In the genomic region with DNA sequence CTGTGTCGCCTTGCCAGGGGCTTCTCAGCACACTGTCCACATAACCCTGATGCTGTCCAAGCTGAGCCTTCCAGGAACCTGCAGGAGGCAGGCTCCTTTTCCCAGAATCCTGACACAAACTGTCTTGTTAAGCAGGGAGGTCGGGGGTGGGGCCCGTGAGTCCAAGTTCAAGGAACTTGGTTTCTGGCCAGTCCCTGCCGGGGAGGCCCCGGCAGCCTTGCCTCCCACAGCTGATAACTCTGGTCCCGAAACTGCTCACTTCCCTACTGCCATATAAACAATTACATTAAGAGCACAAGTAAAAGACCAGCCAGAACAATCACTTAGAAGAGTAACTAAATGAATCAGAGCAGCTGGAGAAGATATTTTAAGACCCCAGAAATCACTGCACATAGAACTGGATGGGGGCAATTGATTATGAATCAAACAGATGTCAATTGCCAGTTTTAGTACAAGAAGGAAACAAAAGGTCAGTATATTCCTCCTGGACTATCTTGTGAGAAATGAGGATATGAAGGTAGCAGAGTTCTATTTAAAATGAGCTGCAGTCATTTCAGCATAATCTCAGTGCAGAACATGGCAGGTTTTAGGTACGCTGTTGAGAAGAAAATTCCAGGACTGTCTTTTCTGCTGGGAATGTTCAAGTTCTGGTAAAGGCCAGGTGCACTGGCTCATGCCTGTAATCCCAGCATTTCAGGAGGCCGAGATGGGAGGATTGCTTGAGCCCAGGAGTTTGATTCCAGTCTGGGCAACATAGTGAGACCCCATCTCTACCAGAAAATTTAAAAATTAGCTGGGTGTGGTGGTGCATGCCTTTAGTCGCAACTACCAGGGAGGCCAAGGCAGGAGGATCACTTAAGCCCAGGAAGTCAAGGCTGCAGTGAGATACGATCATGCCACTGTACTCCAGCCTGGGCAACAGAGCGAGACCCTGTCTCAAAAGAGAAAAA, we compare ENCODE assay signal across 1 cellular context.
TF ChIP-seq lines count a peak whose summit lies in the region.

No MANE protein-coding gene starts in this region.

TF ChIP-seq in GM12878, 131 proteins besides CTCF, POLR2A, EP300 and RAD21 (continues in another document):
- TF ChIP-seq YBX1 (IDR thresholded peaks at IDR 0.05) (no peak), SMAD5 (IDR thresholded peaks at IDR 0.05; ENCODE audit: low read depth) (no peak), RELB (IDR thresholded peaks at IDR 0.05; ENCODE audit: low read depth) (peak; percentile 82), KLF5 (IDR thresholded peaks at IDR 0.05; ENCODE audit: partially characterized antibody) (no peak), HDAC2 (IDR thresholded peaks at IDR 0.05) (no peak), PAX5 (IDR thresholded peaks at IDR 0.05; ENCODE audit: borderline replicate concordance, low read depth, low read length) (peak; percentile 74; the same call in 1 of the 2 replicates), IKZF1 (conservative IDR thresholded peaks at IDR 0.05) (peak; percentile 92), SKIL (IDR thresholded peaks at IDR 0.05; ENCODE audit: low read depth, poor library complexity, severe bottlenecking) (peak; percentile 68), LARP7 (IDR thresholded peaks at IDR 0.05) (no peak), USF2 (IDR thresholded peaks at IDR 0.05; ENCODE audit: borderline replicate concordance, low read depth, low read length) (no peak), NKRF (conservative IDR thresholded peaks at IDR 0.05) (no peak), KAT2A (conservative IDR thresholded peaks at IDR 0.05; ENCODE audit: control insufficient read depth, low read depth, low read length) (no peak), REST (IDR thresholded peaks at IDR 0.05; ENCODE audit: low read depth, low read length) (peak; percentile 17; the same call in 1 of the 2 replicates), SUZ12 (IDR thresholded peaks at IDR 0.05; ENCODE audit: unreplicated experiment) (no peak), MAX (IDR thresholded peaks at IDR 0.05; ENCODE audit: low read depth, low read length) (no peak), TARDBP (IDR thresholded peaks at IDR 0.05; ENCODE audit: borderline replicate concordance) (no peak), E2F4 (IDR thresholded peaks at IDR 0.05; ENCODE audit: low read depth, low read length) (no peak), HSF1 (IDR thresholded peaks at IDR 0.05; ENCODE audit: low read depth, low read length) (no peak), EZH2 (IDR thresholded peaks at IDR 0.05; ENCODE audit: borderline replicate concordance, control insufficient read depth, low read depth, low read length) (no peak), CBX5 (IDR thresholded peaks at IDR 0.05; ENCODE audit: low read depth) (peak; percentile 74; the same call in 1 of the 2 replicates), MYB (IDR thresholded peaks at IDR 0.05; ENCODE audit: borderline replicate concordance, low read depth, low read length) (no peak), ZNF207 (IDR thresholded peaks at IDR 0.05; ENCODE audit: borderline replicate concordance) (no peak), PAX8 (IDR thresholded peaks at IDR 0.05) (no peak), RCOR1 (conservative IDR thresholded peaks at IDR 0.05; ENCODE audit: low read depth, low read length) (0 out of 2 replicates have a peak, but pooled peaks have one; percentile 58), TCF12 (IDR thresholded peaks at IDR 0.05; ENCODE audit: low read depth, low read length) (peak; percentile 86)
- TF ChIP-seq, protein P1, sequence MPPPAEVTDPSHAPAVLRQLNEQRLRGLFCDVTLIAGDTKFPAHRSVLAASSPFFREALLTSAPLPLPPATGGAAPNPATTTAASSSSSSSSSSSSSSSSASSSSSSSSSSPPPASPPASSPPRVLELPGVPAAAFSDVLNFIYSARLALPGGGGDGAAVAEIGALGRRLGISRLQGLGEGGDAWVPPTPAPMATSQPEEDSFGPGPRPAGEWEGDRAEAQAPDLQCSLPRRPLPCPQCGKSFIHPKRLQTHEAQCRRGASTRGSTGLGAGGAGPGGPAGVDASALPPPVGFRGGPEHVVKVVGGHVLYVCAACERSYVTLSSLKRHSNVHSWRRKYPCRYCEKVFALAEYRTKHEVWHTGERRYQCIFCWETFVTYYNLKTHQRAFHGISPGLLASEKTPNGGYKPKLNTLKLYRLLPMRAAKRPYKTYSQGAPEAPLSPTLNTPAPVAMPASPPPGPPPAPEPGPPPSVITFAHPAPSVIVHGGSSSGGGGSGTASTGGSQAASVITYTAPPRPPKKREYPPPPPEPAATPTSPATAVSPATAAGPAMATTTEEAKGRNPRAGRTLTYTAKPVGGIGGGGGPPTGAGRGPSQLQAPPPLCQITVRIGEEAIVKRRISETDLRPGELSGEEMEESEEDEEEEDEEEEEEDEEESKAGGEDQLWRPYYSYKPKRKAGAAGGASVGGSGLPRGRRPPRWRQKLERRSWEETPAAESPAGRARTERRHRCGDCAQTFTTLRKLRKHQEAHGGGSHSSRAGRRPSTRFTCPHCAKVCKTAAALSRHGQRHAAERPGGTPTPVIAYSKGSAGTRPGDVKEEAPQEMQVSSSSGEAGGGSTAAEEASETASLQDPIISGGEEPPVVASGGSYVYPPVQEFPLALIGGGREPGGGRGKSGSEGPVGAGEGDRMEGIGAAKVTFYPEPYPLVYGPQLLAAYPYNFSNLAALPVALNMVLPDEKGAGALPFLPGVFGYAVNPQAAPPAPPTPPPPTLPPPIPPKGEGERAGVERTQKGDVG (CRISPR knock-in tag; IDR thresholded peaks at IDR 0.05): no peak
- TF ChIP-seq, protein P2, sequence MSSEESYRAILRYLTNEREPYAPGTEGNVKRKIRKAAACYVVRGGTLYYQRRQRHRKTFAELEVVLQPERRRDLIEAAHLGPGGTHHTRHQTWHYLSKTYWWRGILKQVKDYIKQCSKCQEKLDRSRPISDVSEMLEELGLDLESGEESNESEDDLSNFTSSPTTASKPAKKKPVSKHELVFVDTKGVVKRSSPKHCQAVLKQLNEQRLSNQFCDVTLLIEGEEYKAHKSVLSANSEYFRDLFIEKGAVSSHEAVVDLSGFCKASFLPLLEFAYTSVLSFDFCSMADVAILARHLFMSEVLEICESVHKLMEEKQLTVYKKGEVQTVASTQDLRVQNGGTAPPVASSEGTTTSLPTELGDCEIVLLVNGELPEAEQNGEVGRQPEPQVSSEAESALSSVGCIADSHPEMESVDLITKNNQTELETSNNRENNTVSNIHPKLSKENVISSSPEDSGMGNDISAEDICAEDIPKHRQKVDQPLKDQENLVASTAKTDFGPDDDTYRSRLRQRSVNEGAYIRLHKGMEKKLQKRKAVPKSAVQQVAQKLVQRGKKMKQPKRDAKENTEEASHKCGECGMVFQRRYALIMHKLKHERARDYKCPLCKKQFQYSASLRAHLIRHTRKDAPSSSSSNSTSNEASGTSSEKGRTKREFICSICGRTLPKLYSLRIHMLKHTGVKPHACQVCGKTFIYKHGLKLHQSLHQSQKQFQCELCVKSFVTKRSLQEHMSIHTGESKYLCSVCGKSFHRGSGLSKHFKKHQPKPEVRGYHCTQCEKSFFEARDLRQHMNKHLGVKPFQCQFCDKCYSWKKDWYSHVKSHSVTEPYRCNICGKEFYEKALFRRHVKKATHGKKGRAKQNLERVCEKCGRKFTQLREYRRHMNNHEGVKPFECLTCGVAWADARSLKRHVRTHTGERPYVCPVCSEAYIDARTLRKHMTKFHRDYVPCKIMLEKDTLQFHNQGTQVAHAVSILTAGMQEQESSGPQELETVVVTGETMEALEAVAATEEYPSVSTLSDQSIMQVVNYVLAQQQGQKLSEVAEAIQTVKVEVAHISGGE (CRISPR knock-in tag; IDR thresholded peaks at IDR 0.05): no peak
